13 cellular contexts compared by ENCODE assay signal in genomic region chr1:79859212-79859948, GRCh38.
DNase-seq lines count a peak whose midpoint lies in the region; ATAC-seq, FAIRE-seq and TF ChIP-seq lines count a peak whose summit lies in the region.
"Had no signal": no experiment of that assay in that cellular context is flagged by ENCODE, and none has a peak within 500 bp of the region (broad histone marks: within the 10 kb centered on the region; RNA-seq: fewer than 3 reads in every experiment).

No MANE protein-coding gene starts in this region.

- H3K4me3 Mint-ChIP-seq in Caco-2 (ENCODE audit: unreplicated experiment) (no peak overlapping the region), T-helper 17 cell (no peak overlapping the region)
- H3K4me3 Mint-ChIP-seq: activated naive CD8-positive, alpha-beta T cell; naive thymus-derived CD8-positive, alpha-beta T cell; T-cell had no signal

- dilution Hi-C loops in endothelial cell of umbilical vein (cut with MboI; ENCODE audit: extremely low pct_ligation_motif_present, low sequenced_read_pairs) = no loop called here

- peak overlapping the region; percentile 53 for H3K4me2 ChIP-seq in endothelial cell of umbilical vein (ENCODE audit: insufficient read depth, low read length)

- intact Hi-C loops in Caco-2 (cut with micrococcal nuclease; ENCODE audit: unreplicated experiment) (no loop called here), endothelial cell of umbilical vein (cut with micrococcal nuclease) (loop anchor here (1.0 to 10.0 kb wide), 5 partner anchors 48 to 1027 kb away; no protein-coding TSS in a partner anchor)

- H3K27me3 ChIP-seq in Caco-2 (replicated peaks; ENCODE audit: control insufficient read depth, insufficient read depth, low read length) (no peaks in the 10 kb centered on the region), endothelial cell of umbilical vein (ENCODE audit: control insufficient read depth in 2 of 2, insufficient read depth in 2 of 2, low read length in 2 of 2) (no peaks in the 10 kb centered on the region)
- H3K27me3 ChIP-seq: upper lobe of left lung had no signal

- H3K79me2 ChIP-seq in endothelial cell of umbilical vein (ENCODE audit: control insufficient read depth, insufficient read depth, low read length) = no peaks in the 10 kb centered on the region

- CTCF ChIA-PET in Caco-2 (lab: Charles Lee) = no interaction called here
- CTCF ChIA-PET in endothelial cell of umbilical vein (lab: Charles Lee) = interaction anchor here (0.8 to 1.5 kb wide), 7 partner anchors 20 to 1873 kb away, joined by 3 to 4 read pairs (median 3); no protein-coding TSS in a partner anchor

- H2AFZ ChIP-seq in endothelial cell of umbilical vein (ENCODE audit: low read depth, low read length) = peak overlapping the region; percentile 87

- H3K4me1 ChIP-seq in Caco-2 (peaks cover 9% of the 10 kb centered on the region), endothelial cell of umbilical vein (ENCODE audit: control insufficient read depth, extremely low read depth, insufficient read depth, low read length) (peaks cover 30% of the 10 kb centered on the region)
- H3K4me1 ChIP-seq: upper lobe of left lung had no signal

- peaks cover 15% of the 10 kb centered on the region for H3K9me3 Mint-ChIP-seq in Caco-2 (ENCODE audit: unreplicated experiment)

- H3K4me3 ChIP-seq in Caco-2 (ENCODE audit: low read depth, low read length) = no peak overlapping the region
- H3K4me3 ChIP-seq in endothelial cell of umbilical vein (replicated peaks in 1 of 3; ENCODE audit: insufficient read depth in 1 of 3, low read depth in 1 of 3, low read length in 3 of 3) = peak overlapping the region in 1 of 3 experiments; percentile 18
- H3K4me3 ChIP-seq: upper lobe of left lung had no signal

- H3K36me3 ChIP-seq in Caco-2 (ENCODE audit: control insufficient read depth, insufficient read depth, low read length) (no peaks in the 10 kb centered on the region), endothelial cell of umbilical vein (ENCODE audit: control insufficient read depth in 2 of 2, extremely low read depth in 1 of 2, insufficient read depth in 2 of 2, low read length in 2 of 2) (no peaks in the 10 kb centered on the region)
- H3K36me3 ChIP-seq: upper lobe of left lung had no signal

- H3K9me1 ChIP-seq in endothelial cell of umbilical vein (replicated peaks; ENCODE audit: control insufficient read depth, extremely low read depth, insufficient read depth, low read length) = no peaks in the 10 kb centered on the region

- H3K27me3 Mint-ChIP-seq in Caco-2 (ENCODE audit: insufficient read depth, unreplicated experiment) (no peaks in the 10 kb centered on the region), T-helper 17 cell (no peaks in the 10 kb centered on the region)
- H3K27me3 Mint-ChIP-seq: activated naive CD8-positive, alpha-beta T cell; T-cell had no signal

- TF ChIP-seq CTCF in Caco-2 (IDR thresholded peaks at IDR 0.05; ENCODE audit: insufficient read depth in 1 of 2, low read depth in 1 of 2, low read length in 1 of 2, severe bottlenecking in 1 of 2, unreplicated experiment in 1 of 2) (no peak), endothelial cell of umbilical vein (IDR thresholded peaks at IDR 0.05; ENCODE audit: extremely low read depth in 1 of 2, insufficient read depth in 1 of 2, low read depth in 1 of 2, low read length in 2 of 2) (no peak)

- peak; percentile 74 for TF ChIP-seq POLR2A in endothelial cell of umbilical vein (IDR thresholded peaks at IDR 0.05; ENCODE audit: low read depth, low read length)

- BruUV-seq in Caco-2 (replicated peaks; lab: Mats Ljungman, UMichigan) (no TSS peak), endothelial cell of umbilical vein (replicated peaks; lab: Mats Ljungman, UMichigan) (TSS peak; percentile 91)

- ATAC-seq in HG02678 (IDR thresholded peaks at IDR 0.05; ENCODE audit: unreplicated experiment) (no peak), GM21528 (IDR thresholded peaks at IDR 0.05; ENCODE audit: low FRiP score, unreplicated experiment) (no peak), T-helper 17 cell (no peak)
- ATAC-seq: naive thymus-derived CD8-positive, alpha-beta T cell; T-cell had no signal

- H3K27ac Mint-ChIP-seq in Caco-2 (ENCODE audit: unreplicated experiment) (peak overlapping the region; percentile 39), T-helper 17 cell (no peak overlapping the region)
- H3K27ac Mint-ChIP-seq: activated naive CD8-positive, alpha-beta T cell; naive thymus-derived CD8-positive, alpha-beta T cell; T-cell had no signal

- H3K27ac ChIP-seq in endothelial cell of umbilical vein (ENCODE audit: insufficient read depth, low read depth, low read length) = peak overlapping the region; percentile 98
- H3K27ac ChIP-seq: upper lobe of left lung had no signal

- no peaks in the 10 kb centered on the region for H4K20me1 ChIP-seq in endothelial cell of umbilical vein (replicated peaks; ENCODE audit: control insufficient read depth, extremely low read depth, insufficient read depth, low read length)

- peaks cover 11% of the 10 kb centered on the region for H3K4me1 Mint-ChIP-seq in Caco-2 (ENCODE audit: low read depth, unreplicated experiment)
- H3K4me1 Mint-ChIP-seq in T-helper 17 cell = no peaks in the 10 kb centered on the region
- H3K4me1 Mint-ChIP-seq: naive thymus-derived CD8-positive, alpha-beta T cell; T-cell had no signal

- peak in 1 of 2 experiments; percentile 3 for DNase-seq in Caco-2
- DNase-seq in OCI-M1 (lab: John Stamatoyannopoulos, UW) = peak; percentile 73
- peak; percentile 97 for DNase-seq in endothelial cell of umbilical vein (ENCODE audit: low read depth, low spot score)
- DNase-seq in non-pigmented ciliary epithelial cell (ENCODE audit: low read depth) = peak; percentile 67
- no peak for DNase-seq in putamen (ENCODE audit: low spot score)
- DNase-seq in T-helper 17 cell = no peak
- DNase-seq: naive thymus-derived CD8-positive, alpha-beta T cell; NCI-H1436; T-cell; upper lobe of left lung had no signal

- peak; percentile 79 for FAIRE-seq in endothelial cell of umbilical vein (lab: Jason Lieb, UNC)

- POLR2A ChIA-PET in Caco-2 (lab: Charles Lee) = no interaction called here
- POLR2A ChIA-PET in endothelial cell of umbilical vein (lab: Charles Lee) = no interaction called here

- H3K36me3 Mint-ChIP-seq in Caco-2 (ENCODE audit: insufficient read depth, unreplicated experiment) (no peaks in the 10 kb centered on the region), T-helper 17 cell (ENCODE audit: low read depth) (no peaks in the 10 kb centered on the region)
- H3K36me3 Mint-ChIP-seq: activated naive CD8-positive, alpha-beta T cell; T-cell had no signal

- H3K9me3 ChIP-seq in Caco-2 (no peaks in the 10 kb centered on the region), endothelial cell of umbilical vein (replicated peaks; ENCODE audit: control insufficient read depth, insufficient read depth, low read length) (no peaks in the 10 kb centered on the region), T-helper 17 cell (ENCODE audit: control insufficient read depth, low read length, poor library complexity, severe bottlenecking) (no peaks in the 10 kb centered on the region)
- H3K9me3 ChIP-seq: upper lobe of left lung had no signal

- H3K9ac ChIP-seq in endothelial cell of umbilical vein (replicated peaks; ENCODE audit: extremely low read depth, insufficient read depth, low read length) = peak overlapping the region; percentile 80

TF ChIP-seq in endothelial cell of umbilical vein, 7 proteins besides CTCF, POLR2A, EP300 and RAD21:
- TF ChIP-seq POLR2AphosphoS5 (IDR thresholded peaks at IDR 0.05; ENCODE audit: insufficient read depth, low read depth, low read length) (peak; percentile 67), JUN (IDR thresholded peaks at IDR 0.05; ENCODE audit: borderline replicate concordance, insufficient read depth, insufficient read length, low read depth) (peak; percentile 97), GATA2 (IDR thresholded peaks at IDR 0.05; ENCODE audit: insufficient read depth, insufficient read length, low read depth, low read length) (peak; percentile 92), MYC (IDR thresholded peaks at IDR 0.05; ENCODE audit: low read depth, low read length) (no peak), EZH2 (IDR thresholded peaks at IDR 0.05; ENCODE audit: borderline replicate concordance, low read depth, low read length, severe bottlenecking) (no peak), FOS (IDR thresholded peaks at IDR 0.05; ENCODE audit: borderline replicate concordance, insufficient read depth, low read length) (peak; percentile 91), MAX (IDR thresholded peaks at IDR 0.05; ENCODE audit: insufficient read depth, insufficient read length) (no peak)

Comparison
In these comparisons a context has a peak if more than half of its experiments do, and no peak if none do; other contexts are left out.
1. DNase-seq: peak in OCI-M1 (single experiment), endothelial cell of umbilical vein (single experiment) and non-pigmented ciliary epithelial cell (single experiment); none in putamen (single experiment) and T-helper 17 cell (0 of 3).